ENCODE assay signal across 9 cellular contexts in the genomic region with DNA sequence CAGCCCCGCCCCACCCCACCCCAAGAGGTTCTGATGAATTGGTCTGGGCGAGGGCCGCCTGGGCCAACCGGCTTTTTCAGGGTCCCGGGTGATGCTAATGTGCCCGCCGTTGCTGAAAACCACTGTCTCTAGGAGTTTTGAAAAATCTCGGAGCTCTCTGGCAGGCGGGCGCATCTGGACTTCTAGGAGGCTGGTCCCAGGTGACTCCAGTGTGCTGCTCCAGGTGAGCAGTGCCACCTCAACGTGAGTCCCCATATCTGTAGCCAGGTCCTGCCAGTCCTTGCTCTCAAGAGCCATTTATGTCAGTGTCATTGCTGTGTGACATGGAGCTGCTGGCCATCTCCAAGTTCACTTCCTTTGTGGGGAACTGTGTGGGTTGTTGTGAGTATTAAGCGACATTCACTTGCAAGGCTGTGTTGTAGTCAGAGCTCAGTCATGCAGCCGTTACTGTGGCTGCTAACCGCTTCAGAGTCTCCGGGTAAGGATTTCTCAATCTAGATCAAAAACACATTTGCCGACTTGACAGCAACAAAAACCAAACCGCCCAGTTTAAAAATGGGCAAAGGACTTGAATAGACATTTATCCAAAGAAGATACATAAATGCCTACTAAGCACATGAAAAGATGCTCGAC. TPM values are rescaled to one million over a fixed set of nuclear protein-coding genes. Genes with fewer than 3 reads are reported as not detected.
DNase-seq lines count a peak whose midpoint lies in the region; ATAC-seq and TF ChIP-seq lines count a peak whose summit lies in the region.
"Had no signal": no experiment of that assay in that cellular context is flagged by ENCODE, and none has a peak within 500 bp of the region (broad histone marks: within the 10 kb centered on the region; RNA-seq: fewer than 3 reads in every experiment).

A gene (minus strand): TSS at position 361 of the 633 bp plus-strand sequence. CDS start 8,264 bp downstream, outside the sequence.

- H3K27me3 ChIP-seq in HUES6 (ENCODE audit: control insufficient read depth, insufficient read depth, low read length) (peaks cover 23% of the 10 kb centered on the region), neural cell (ENCODE audit: insufficient read depth, low read depth, low read length) (peaks cover 20% of the 10 kb centered on the region), suprapubic skin (peaks cover 9% of the 10 kb centered on the region)

- no peak within 1 kb of the TSS for H2AFZ ChIP-seq in neural cell (ENCODE audit: low read depth, low read length)

- no peaks in the 10 kb centered on the region for H3K79me2 ChIP-seq in neural cell (replicated peaks; ENCODE audit: insufficient read depth, low read length)

- ATAC-seq in GM21515 (IDR thresholded peaks at IDR 0.05; ENCODE audit: unreplicated experiment): no peak

- H3K27ac ChIP-seq in HUES6 (ENCODE audit: low read depth, low read length) (no peak within 1 kb of the TSS), neural cell (ENCODE audit: low read length) (no peak within 1 kb of the TSS), suprapubic skin (peak within 1 kb of the TSS; percentile 85)

- DNase-seq in activated CD4-positive, alpha-beta T cell treated with anti-CD3 and anti-CD28 coated beads, Interleukin-2, amount 50 U/mL, for 4 hours: peak; percentile 41 to 42
- DNase-seq in epidermal melanocyte (ENCODE audit: insufficient read length, low spot score) (peak; percentile 60), suprapubic skin (ENCODE audit: low spot score in 2 of 2) (peak in 1 of 2 donors; percentile 68), OCI-M1 (lab: John Stamatoyannopoulos, UW) (no peak)
- DNase-seq in NK-92 treated with Interleukin-12 subunit alpha and Interleukin-12 subunit beta, amount 100 ng/mL, for 24 hours (lab: John Stamatoyannopoulos, UW): no peak

- H3K9me3 ChIP-seq in HUES6 (ENCODE audit: control insufficient read depth, insufficient read depth, low read depth, low read length): no peaks in the 10 kb centered on the region
- no peaks in the 10 kb centered on the region for H3K9me3 ChIP-seq in neural cell (ENCODE audit: low read length)
- H3K9me3 ChIP-seq in suprapubic skin: no peaks in the 10 kb centered on the region
- H3K9me3 ChIP-seq: adrenal gland had no signal

- H3K36me3 ChIP-seq in HUES6 (ENCODE audit: control insufficient read depth, insufficient read depth, low read length) (no peaks in the 10 kb centered on the region), neural cell (ENCODE audit: insufficient read depth, low read length) (no peaks in the 10 kb centered on the region), suprapubic skin (no peaks in the 10 kb centered on the region)
- H3K36me3 ChIP-seq: adrenal gland had no signal

- H3K4me3 ChIP-seq in HUES6 (ENCODE audit: low read depth, low read length): peak within 1 kb of the TSS; percentile 64
- peak within 1 kb of the TSS; percentile 50 for H3K4me3 ChIP-seq in neural cell (ENCODE audit: low read length)
- peak within 1 kb of the TSS; percentile 66 for H3K4me3 ChIP-seq in suprapubic skin

- no peaks in the 10 kb centered on the region for H3F3A ChIP-seq in neural cell (ENCODE audit: insufficient read depth, low read length, poor library complexity, severe bottlenecking)

- WGBS in suprapubic skin: 32% methylated on average over 13 of the region's 18 CpGs

- no peaks in the 10 kb centered on the region for H3K9me2 ChIP-seq in neural cell (ENCODE audit: insufficient read depth, low read length)

- peak within 1 kb of the TSS; percentile 2 for H3K9ac ChIP-seq in HUES6 (ENCODE audit: low read length)
- H3K9ac ChIP-seq in neural cell (ENCODE audit: low read length): peak within 1 kb of the TSS; percentile 1

- no peak for TF ChIP-seq RAD21 in neural cell (conservative IDR thresholded peaks at IDR 0.05)

- TF ChIP-seq CTCF in neural cell (IDR thresholded peaks at IDR 0.05; ENCODE audit: poor library complexity, severe bottlenecking): no peak
- no peak for TF ChIP-seq CTCF in suprapubic skin (IDR thresholded peaks at IDR 0.05)

- no peak within 1 kb of the TSS for H3K4me2 ChIP-seq in neural cell (ENCODE audit: low read length)

- TF ChIP-seq POLR2A in suprapubic skin (IDR thresholded peaks at IDR 0.05): no peak

- TF ChIP-seq EP300 in neural cell (conservative IDR thresholded peaks at IDR 0.05; ENCODE audit: poor library complexity, severe bottlenecking) (no peak), suprapubic skin (IDR thresholded peaks at IDR 0.05) (no peak)

- no peaks in the 10 kb centered on the region for H4K20me1 ChIP-seq in neural cell (ENCODE audit: insufficient read depth)

- H3K4me1 ChIP-seq in HUES6 (ENCODE audit: control insufficient read depth, insufficient read depth, low read length) (peaks cover 13% of the 10 kb centered on the region), suprapubic skin (peaks cover 16% of the 10 kb centered on the region)

TF ChIP-seq in neural cell, 6 proteins besides CTCF, POLR2A, EP300 and RAD21:
- no peak for TF ChIP-seq POLR2AphosphoS5 (IDR thresholded peaks at IDR 0.05)
- TF ChIP-seq, protein P1, sequence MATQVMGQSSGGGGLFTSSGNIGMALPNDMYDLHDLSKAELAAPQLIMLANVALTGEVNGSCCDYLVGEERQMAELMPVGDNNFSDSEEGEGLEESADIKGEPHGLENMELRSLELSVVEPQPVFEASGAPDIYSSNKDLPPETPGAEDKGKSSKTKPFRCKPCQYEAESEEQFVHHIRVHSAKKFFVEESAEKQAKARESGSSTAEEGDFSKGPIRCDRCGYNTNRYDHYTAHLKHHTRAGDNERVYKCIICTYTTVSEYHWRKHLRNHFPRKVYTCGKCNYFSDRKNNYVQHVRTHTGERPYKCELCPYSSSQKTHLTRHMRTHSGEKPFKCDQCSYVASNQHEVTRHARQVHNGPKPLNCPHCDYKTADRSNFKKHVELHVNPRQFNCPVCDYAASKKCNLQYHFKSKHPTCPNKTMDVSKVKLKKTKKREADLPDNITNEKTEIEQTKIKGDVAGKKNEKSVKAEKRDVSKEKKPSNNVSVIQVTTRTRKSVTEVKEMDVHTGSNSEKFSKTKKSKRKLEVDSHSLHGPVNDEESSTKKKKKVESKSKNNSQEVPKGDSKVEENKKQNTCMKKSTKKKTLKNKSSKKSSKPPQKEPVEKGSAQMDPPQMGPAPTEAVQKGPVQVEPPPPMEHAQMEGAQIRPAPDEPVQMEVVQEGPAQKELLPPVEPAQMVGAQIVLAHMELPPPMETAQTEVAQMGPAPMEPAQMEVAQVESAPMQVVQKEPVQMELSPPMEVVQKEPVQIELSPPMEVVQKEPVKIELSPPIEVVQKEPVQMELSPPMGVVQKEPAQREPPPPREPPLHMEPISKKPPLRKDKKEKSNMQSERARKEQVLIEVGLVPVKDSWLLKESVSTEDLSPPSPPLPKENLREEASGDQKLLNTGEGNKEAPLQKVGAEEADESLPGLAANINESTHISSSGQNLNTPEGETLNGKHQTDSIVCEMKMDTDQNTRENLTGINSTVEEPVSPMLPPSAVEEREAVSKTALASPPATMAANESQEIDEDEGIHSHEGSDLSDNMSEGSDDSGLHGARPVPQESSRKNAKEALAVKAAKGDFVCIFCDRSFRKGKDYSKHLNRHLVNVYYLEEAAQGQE (IDR thresholded peaks at IDR 0.05; ENCODE audit: borderline replicate concordance): no peak
- no peak for TF ChIP-seq TAF1 (IDR thresholded peaks at IDR 0.05; ENCODE audit: low read depth)
- no peak for TF ChIP-seq MXI1 (conservative IDR thresholded peaks at IDR 0.05; ENCODE audit: poor library complexity, severe bottlenecking)
- TF ChIP-seq EZH2 (IDR thresholded peaks at IDR 0.05; ENCODE audit: borderline replicate concordance, insufficient read depth, low read length, poor library complexity, severe bottlenecking): no peak
- TF ChIP-seq SMC3 (conservative IDR thresholded peaks at IDR 0.05; ENCODE audit: poor library complexity): no peak

RNA-seq across cellular contexts. Expression of the gene that starts here (rescaled TPM):
- not detected in 2 replicates for polyA plus RNA-seq in neural cell
- polyA minus RNA-seq in neural cell: not detected in 2 replicates
- under 1 TPM in 1 of 4 donors, not detected in 3; 0.70 TPM for total RNA-seq in suprapubic skin

Comparison
In these comparisons a context has a peak if more than half of its experiments do, and no peak if none do; other contexts are left out.
1. DNase-seq: peak in activated CD4-positive, alpha-beta T cell treated with anti-CD3 and anti-CD28 coated beads, Interleukin-2, amount 50 U/mL, for 4 hours (2 of 2) and epidermal melanocyte (single experiment); none in NK-92 treated with Interleukin-12 subunit alpha and Interleukin-12 subunit beta, amount 100 ng/mL, for 24 hours (single experiment) and OCI-M1 (single experiment).
2. Peak in every context shown above with its lines, with median percentiles within 50 percentile points of each other: H3K4me3 ChIP-seq.